In genomic region chrY:17881697-17882096, GRCh38 we compare ENCODE assay signal across 9 cellular contexts. TPM values are rescaled to one million over a fixed set of nuclear protein-coding genes. Genes with fewer than 3 reads are reported as not detected.
"Had no signal": no experiment of that assay in that cellular context is flagged by ENCODE, and none has a peak within 500 bp of the region (broad histone marks: within the 10 kb centered on the region; RNA-seq: fewer than 3 reads in every experiment).

No MANE protein-coding gene starts in this region.

RNA-seq across cellular contexts. Expression of gene CDY2B, which starts 1.7 kb away (rescaled TPM):
- total RNA-seq: OCI-LY7, PC-3, PC-9, Peyer's patch, Right ventricle myocardium superior, RPMI7951, SJCRH30, SJSA1, SK-MEL-5 had no signal
